ENCODE assay signal across 18 cellular contexts in genomic region chr18:8751692-8752091, GRCh38. TPM values are rescaled to one million over a fixed set of nuclear protein-coding genes. Genes with fewer than 3 reads are reported as not detected.
DNase-seq lines count a peak whose midpoint lies in the region; ATAC-seq, FAIRE-seq and TF ChIP-seq lines count a peak whose summit lies in the region.
"Had no signal": no experiment of that assay in that cellular context is flagged by ENCODE, and none has a peak within 500 bp of the region (broad histone marks: within the 10 kb centered on the region; RNA-seq: fewer than 3 reads in every experiment).

No MANE protein-coding gene starts in this region.

- no peak overlapping the region for H3K4me3 ChIP-seq in gastroesophageal sphincter
- no peak overlapping the region for H3K4me3 ChIP-seq in testis
- H3K4me3 ChIP-seq in tibial nerve: no peak overlapping the region
- H3K4me3 ChIP-seq in HepG2 (replicated peaks in 1 of 3; ENCODE audit: insufficient read depth in 1 of 3, low read depth in 2 of 3, low read length in 3 of 3): no peak overlapping the region
- H3K4me3 ChIP-seq: body of pancreas, right lobe of liver had no signal

- peaks cover 60% of the 10 kb centered on the region for H3K36me3 Mint-ChIP-seq in HFFc6 (ENCODE audit: low read depth)
- H3K36me3 Mint-ChIP-seq: activated naive CD4-positive, alpha-beta T cell treated with anti-CD3 and anti-CD28 coated beads, Interleukin-2, amount 50 U/mL, for 24 hours had no signal

- H2AFZ ChIP-seq in HepG2 (ENCODE audit: low read length): no peak overlapping the region

- no peak overlapping the region for H3K9ac ChIP-seq in HepG2 (ENCODE audit: insufficient read depth, low read depth, low read length)

- ATAC-seq in gastroesophageal sphincter: no peak
- no peak for ATAC-seq in HepG2
- ATAC-seq: body of pancreas, right lobe of liver had no signal

- TF ChIP-seq CTCF in HFFc6 (IDR thresholded peaks at IDR 0.05): no peak
- TF ChIP-seq CTCF in gastroesophageal sphincter (IDR thresholded peaks at IDR 0.05): no peak
- no peak for TF ChIP-seq CTCF in testis (IDR thresholded peaks at IDR 0.05)
- no peak for TF ChIP-seq CTCF in tibial nerve (IDR thresholded peaks at IDR 0.05)
- TF ChIP-seq CTCF in HepG2 (CRISPR knock-in tag; IDR thresholded peaks at IDR 0.05): no peak

- H3K9me3 Mint-ChIP-seq in HFFc6: no peaks in the 10 kb centered on the region; the same call in 1 of the 2 replicates
- H3K9me3 Mint-ChIP-seq: activated naive CD4-positive, alpha-beta T cell treated with anti-CD3 and anti-CD28 coated beads, Interleukin-2, amount 50 U/mL, for 24 hours had no signal

- H3K27me3 ChIP-seq in gastroesophageal sphincter: no peaks in the 10 kb centered on the region
- H3K27me3 ChIP-seq in testis: no peaks in the 10 kb centered on the region
- H3K27me3 ChIP-seq in tibial nerve: no peaks in the 10 kb centered on the region
- peaks cover 0 to 1% of the 10 kb centered on the region in 2 experiments; a peak in 1 of 5 replicates for H3K27me3 ChIP-seq in HepG2 (ENCODE audit: control insufficient read depth in 1 of 2, insufficient read depth in 2 of 2, low read length in 2 of 2)
- H3K27me3 ChIP-seq: body of pancreas, right lobe of liver had no signal

- 44 to 68% methylated on average over 2 to 8 of the region's 9 CpGs for WGBS in gastroesophageal sphincter (ENCODE audit: low coverage in 1 of 2), 2 donors
- 84% methylated on average over 9 of the region's 9 CpGs for WGBS in testis, 2 donors
- 78 to 84% methylated on average over 9 of the region's 9 CpGs for WGBS in tibial nerve, 2 donors
- WGBS in HepG2 (ENCODE audit: low lambda C conversion rate): 79% methylated on average over 9 of the region's 9 CpGs

- peak overlapping the region; percentile 89 for H3K27ac Mint-ChIP-seq in HFFc6
- H3K27ac Mint-ChIP-seq: activated naive CD4-positive, alpha-beta T cell treated with anti-CD3 and anti-CD28 coated beads, Interleukin-2, amount 50 U/mL, for 24 hours had no signal

- H3K9me3 ChIP-seq in gastroesophageal sphincter: no peaks in the 10 kb centered on the region
- no peaks in the 10 kb centered on the region for H3K9me3 ChIP-seq in testis
- H3K9me3 ChIP-seq in tibial nerve: no peaks in the 10 kb centered on the region
- no peaks in the 10 kb centered on the region for H3K9me3 ChIP-seq in HepG2 (ENCODE audit: low read length)
- H3K9me3 ChIP-seq: body of pancreas, right lobe of liver had no signal

- intact Hi-C loops in testis (cut with DNase I; ENCODE audit: low total_unique reads) (no loop called here), HepG2 (cut with micrococcal nuclease; ENCODE audit: unreplicated experiment) (no loop called here)

- POLR2A ChIA-PET in HepG2 (lab: Yijun Ruan, JAX): no interaction called here

- H3K79me2 ChIP-seq in HepG2 (ENCODE audit: insufficient read depth, low read length): no peaks in the 10 kb centered on the region

- H3K4me1 ChIP-seq in gastroesophageal sphincter: peaks cover 0 to 59% (median 4%) of the 10 kb centered on the region in 3 donors
- H3K4me1 ChIP-seq in testis: no peaks in the 10 kb centered on the region
- no peaks in the 10 kb centered on the region for H3K4me1 ChIP-seq in tibial nerve
- no peaks in the 10 kb centered on the region for H3K4me1 ChIP-seq in HepG2 (ENCODE audit: insufficient read depth, low read length)
- H3K4me1 ChIP-seq: right lobe of liver had no signal

- no peak for FAIRE-seq in HepG2 (lab: Jason Lieb, UNC)

- peaks cover 91% of the 10 kb centered on the region for H3K4me1 Mint-ChIP-seq in HFFc6 (ENCODE audit: low read depth)

- peak overlapping the region; percentile 77 to 84 (median 80) for H3K27ac ChIP-seq in gastroesophageal sphincter
- no peak overlapping the region for H3K27ac ChIP-seq in testis
- H3K27ac ChIP-seq in tibial nerve: no peak overlapping the region
- H3K27ac ChIP-seq in HepG2 (ENCODE audit: extremely low read length, insufficient read depth, low read length): no peak overlapping the region
- H3K27ac ChIP-seq: body of pancreas, right lobe of liver had no signal

- DNase-seq in HFFc6 (no peak), amniotic epithelial cell (ENCODE audit: low read depth) (peak; percentile 25), testis (peak; percentile 14), tibial nerve (ENCODE audit: low spot score in 2 of 2) (no peak), HepG2 (ENCODE audit: low spot score) (no peak), NCI-H748 (lab: John Stamatoyannopoulos, UW; ENCODE audit: unreplicated experiment) (no peak)
- DNase-seq: activated CD4-positive, alpha-beta T cell treated with anti-CD3 and anti-CD28 coated beads, Interleukin-2, amount 50 U/mL, for 4 hours; body of pancreas; DMS 273 treated with DMSO at 0.1 percent for 48 hours; erythroblast; GOT3; kidney glomerular epithelial cell; NCI-H82; nucleus accumbens; right lobe of liver; SW 1271 had no signal

- TF ChIP-seq EP300 in gastroesophageal sphincter (IDR thresholded peaks at IDR 0.05): no peak
- TF ChIP-seq EP300 in tibial nerve (IDR thresholded peaks at IDR 0.05): no peak
- no peak for TF ChIP-seq EP300 in HepG2 (IDR thresholded peaks at IDR 0.05; ENCODE audit: low read depth in 2 of 2, low read length in 2 of 2)
- no peak for TF ChIP-seq EP300 in HepG2 (CRISPR knock-in tag; IDR thresholded peaks at IDR 0.05; ENCODE audit: borderline replicate concordance)

- H3K4me3 Mint-ChIP-seq in HFFc6: peak overlapping the region; percentile 70
- H3K4me3 Mint-ChIP-seq: activated naive CD4-positive, alpha-beta T cell treated with anti-CD3 and anti-CD28 coated beads, Interleukin-2, amount 50 U/mL, for 24 hours had no signal

- TF ChIP-seq RAD21 in HepG2 (CRISPR knock-in tag; IDR thresholded peaks at IDR 0.05): no peak

- H3K36me3 ChIP-seq in gastroesophageal sphincter (no peaks in the 10 kb centered on the region), testis (ENCODE audit: low read depth, missing control alignments) (no peaks in the 10 kb centered on the region), tibial nerve (peaks cover 0 to 6% (median 0%) of the 10 kb centered on the region in 3 donors), HepG2 (replicated peaks in 1 of 2; ENCODE audit: control insufficient read depth in 1 of 2, insufficient read depth in 2 of 2, low read length in 2 of 2) (peaks cover 0 to 3% of the 10 kb centered on the region in 2 experiments; a peak in 1 of 5 replicates)
- H3K36me3 ChIP-seq: right lobe of liver had no signal

- no peaks in the 10 kb centered on the region for H4K20me1 ChIP-seq in HepG2 (ENCODE audit: insufficient read depth, low read length)

- H3K4me2 ChIP-seq in HepG2 (ENCODE audit: low read depth, low read length): no peak overlapping the region

- no peaks in the 10 kb centered on the region; the same call in 1 of the 2 replicates for H3K27me3 Mint-ChIP-seq in HFFc6 (ENCODE audit: insufficient read depth)
- H3K27me3 Mint-ChIP-seq: activated naive CD4-positive, alpha-beta T cell treated with anti-CD3 and anti-CD28 coated beads, Interleukin-2, amount 50 U/mL, for 24 hours had no signal

- in situ Hi-C loops in HepG2 (cut with HindIII; ENCODE audit: extremely low pct_ligation_motif_present, low pct_unique_long_range_greater_than_20kb): no loop called here

- no TSS peak for BruUV-seq in HepG2 (replicated peaks; lab: Mats Ljungman, UMichigan)

- CTCF ChIA-PET in HepG2 (lab: Yijun Ruan, JAX; ENCODE audit: low intra/inter-chr PET ratio, low total read pairs): no interaction called here

- TF ChIP-seq POLR2A in gastroesophageal sphincter (IDR thresholded peaks at IDR 0.05): no peak
- no peak for TF ChIP-seq POLR2A in testis (IDR thresholded peaks at IDR 0.05)
- TF ChIP-seq POLR2A in tibial nerve (IDR thresholded peaks at IDR 0.05): no peak
- TF ChIP-seq POLR2A in HepG2 (IDR thresholded peaks at IDR 0.05; ENCODE audit: insufficient read depth in 1 of 2, low read depth in 2 of 2, low read length in 2 of 2): no peak

TF ChIP-seq in HepG2, 621 proteins besides CTCF, POLR2A, EP300 and RAD21 (continues in another document):
- TF ChIP-seq ZNF792 (CRISPR knock-in tag; IDR thresholded peaks at IDR 0.05) (no peak), NR2C2 (CRISPR knock-in tag; IDR thresholded peaks at IDR 0.05; ENCODE audit: borderline replicate concordance) (no peak), TBP (CRISPR knock-in tag; IDR thresholded peaks at IDR 0.05) (no peak), SMAD1 (CRISPR knock-in tag; IDR thresholded peaks at IDR 0.05; ENCODE audit: borderline replicate concordance, low read depth) (no peak), ZNF547 (CRISPR knock-in tag; IDR thresholded peaks at IDR 0.05) (no peak), ZNF543 (CRISPR knock-in tag; IDR thresholded peaks at IDR 0.05) (no peak)

RNA-seq across cellular contexts. Expression of gene MTCL1, which starts 46.3 kb away (rescaled TPM):
- total RNA-seq in HFFc6 (2021; fragmentation: NEBNext Ultra II Directional; extraction: Animal tissue kit (Norgen Biotek cat#: 25700)): 10 to 100 TPM; 47.2 to 59.7 (median 55.3) TPM
- 10 to 100 TPM; 35.0 to 68.0 (median 51.4) TPM for total RNA-seq in gastroesophageal sphincter
- 100 to 1,000 TPM in 1 of 2 donors, 10 to 100 TPM in 1; 95.8 to 139 TPM for total RNA-seq in testis
- 27.5 TPM for polyA plus RNA-seq in testis (ENCODE audit: insufficient read depth, low read depth, low replicate concordance)
- 10 to 100 TPM in 1 of 4 donors, 1 to 10 TPM in 3; 4.6 to 18.3 (median 5.3) TPM for total RNA-seq in tibial nerve
- total RNA-seq in HepG2 (2016; rRNA removed; fragmentation: Illumina TruSeq; extraction: Trizol): 1.5 and 3.1 TPM in 2 replicates
- total RNA-seq in HepG2 (2016; cell fraction: cytosol; rRNA removed; fragmentation: Illumina TruSeq; extraction: Trizol; ENCODE audit: low read depth): 13.2 and 14.6 TPM in 2 replicates
- 1.3 and 2.8 TPM in 2 replicates for total RNA-seq in HepG2 (2016; cell fraction: insoluble cytoplasmic fraction; rRNA removed; fragmentation: Illumina TruSeq; extraction: Trizol)
- 3.0 and 3.1 TPM in 2 replicates for total RNA-seq in HepG2 (2016; cell fraction: membrane; rRNA removed; fragmentation: Illumina TruSeq; extraction: Trizol)
- total RNA-seq in HepG2 (2016; cell fraction: nucleus; rRNA removed; fragmentation: Illumina TruSeq; extraction: Trizol): 3.9 and 5.1 TPM in 2 replicates
- 2.0 and 3.2 TPM in 2 replicates for polyA plus RNA-seq in HepG2 (2011; rRNA removed)
- polyA plus RNA-seq in HepG2 (2011; cell fraction: cytosol; rRNA removed): 1.5 and 2.5 TPM in 2 replicates
- polyA plus RNA-seq in HepG2 (2011; cell fraction: nucleus; rRNA removed): 6.4 and 11.2 TPM in 2 replicates
- 1.3 and 1.7 TPM in 2 replicates for polyA plus RNA-seq in HepG2 (2012)
- polyA plus RNA-seq in HepG2 (2016; cell fraction: cytosol; fragmentation: Illumina TruSeq; extraction: Trizol; ENCODE audit: low read depth): 0.06 and 0.15 TPM in 2 replicates
- polyA plus RNA-seq in HepG2 (2016; cell fraction: insoluble cytoplasmic fraction; fragmentation: Illumina TruSeq; extraction: Trizol; ENCODE audit: low read depth): 1.9 and 2.2 TPM in 2 replicates
- 0.32 and 0.42 TPM in 2 replicates for polyA plus RNA-seq in HepG2 (2016; cell fraction: membrane; fragmentation: Illumina TruSeq; extraction: Trizol; ENCODE audit: low read depth)
- 5.4 and 6.1 TPM in 2 replicates for polyA plus RNA-seq in HepG2 (2016; cell fraction: nucleus; fragmentation: Illumina TruSeq; extraction: Trizol; ENCODE audit: insufficient read depth, low read depth)
- polyA minus RNA-seq in HepG2 (2011; rRNA and poly(A)+ RNA removed; ENCODE audit: low replicate concordance): 6.9 and 30.0 TPM in 2 replicates
- polyA minus RNA-seq in HepG2 (2011; cell fraction: cytosol; rRNA and poly(A)+ RNA removed): 2.4 and 3.2 TPM in 2 replicates
- polyA minus RNA-seq in HepG2 (2011; cell fraction: nucleus; rRNA and poly(A)+ RNA removed): 13.9 and 18.2 TPM in 2 replicates

Comparison
In these comparisons a context has a peak if more than half of its experiments do, and no peak if none do; other contexts are left out.
1. DNase-seq: peak in amniotic epithelial cell (single experiment) and testis (single experiment); none in HFFc6 (single experiment), tibial nerve (0 of 2), HepG2 (single experiment) and NCI-H748 (single experiment).
2. H3K27ac ChIP-seq: peak in gastroesophageal sphincter (4 of 4); none in testis (0 of 2), tibial nerve (0 of 4) and HepG2 (single experiment).